8 cellular contexts compared by ENCODE assay signal in genomic region chr15:45200001-45200798, GRCh38. TPM values are rescaled to one million over a fixed set of nuclear protein-coding genes. Genes with fewer than 3 reads are reported as not detected.
DNase-seq lines count a peak whose midpoint lies in the region; ATAC-seq and TF ChIP-seq lines count a peak whose summit lies in the region.

No MANE protein-coding gene starts in this region.

- H3K9me3 ChIP-seq in HUES48 (ENCODE audit: control insufficient read depth, insufficient read depth, low read length) (no peaks in the 10 kb centered on the region), OCI-LY1 (ENCODE audit: low read length) (no peaks in the 10 kb centered on the region), muscle layer of duodenum (ENCODE audit: control insufficient read depth in 1 of 2, low read length in 2 of 2) (no peaks in the 10 kb centered on the region)

- H3K9me2 ChIP-seq in OCI-LY1 (ENCODE audit: low read depth, low read length) = no peaks in the 10 kb centered on the region

- H3K27me3 ChIP-seq in HUES48 (ENCODE audit: control insufficient read depth, insufficient read depth, low read length) (no peaks in the 10 kb centered on the region; the same call in 1 of the 2 replicates), OCI-LY1 (ENCODE audit: insufficient read depth, low read length) (no peaks in the 10 kb centered on the region), muscle layer of duodenum (ENCODE audit: low read depth, low read length) (no peaks in the 10 kb centered on the region)

- H3K27ac ChIP-seq in HUES48 (ENCODE audit: low read depth, low read length) (peak overlapping the region; percentile 90), OCI-LY1 (ENCODE audit: low read depth, low read length, poor library complexity, severe bottlenecking) (peak overlapping the region; percentile 88), muscle layer of duodenum (ENCODE audit: low read length) (peak overlapping the region; percentile 99)

- no peaks in the 10 kb centered on the region for H4K20me1 ChIP-seq in OCI-LY1 (ENCODE audit: insufficient read depth, low read length)

- in situ Hi-C loops in Caki2 (cut with HindIII; ENCODE audit: low pct_unique_long_range_greater_than_20kb, low sequenced_read_pairs) = no loop called here

- H3F3A ChIP-seq in OCI-LY1 (ENCODE audit: insufficient read depth, low read length) = no peaks in the 10 kb centered on the region

- TF ChIP-seq CTCF in OCI-LY1 (IDR thresholded peaks at IDR 0.05; ENCODE audit: low read length) = no peak

- H3K4me1 ChIP-seq in HUES48 (ENCODE audit: control insufficient read depth, insufficient read depth, low read length) (0 out of 2 replicates have a peak, but pooled peaks cover 6% of the 10 kb centered on the region), OCI-LY1 (ENCODE audit: insufficient read depth, low read length, severe bottlenecking) (peaks cover 20% of the 10 kb centered on the region), muscle layer of duodenum (ENCODE audit: control insufficient read depth in 1 of 2, insufficient read depth in 2 of 2, low read length in 2 of 2) (peaks cover 0 to 6% of the 10 kb centered on the region in 2 donors)

- DNase-seq in Caki2 (ENCODE audit: low read depth) (peak; percentile 97), activated T-cell treated with anti-CD3 and anti-CD28 coated beads for 1 hour (ENCODE audit: low read depth) (peak; percentile 95)
- DNase-seq in stimulated activated CD8-positive, alpha-beta memory T cell treated with anti-CD3 and anti-CD28 coated beads, Interleukin-7, amount 100 ng/mL, for 24 hours (ENCODE audit: low read depth) = peak; percentile 92

- H3K9ac ChIP-seq in HUES48 (ENCODE audit: low read depth, low read length) (peak overlapping the region; percentile 67), OCI-LY1 (ENCODE audit: low read length) (peak overlapping the region; percentile 85)

- no peaks in the 10 kb centered on the region for H3K79me2 ChIP-seq in OCI-LY1 (ENCODE audit: insufficient read depth, low read length)

- H3K36me3 ChIP-seq in HUES48 (ENCODE audit: control insufficient read depth, insufficient read depth, low read length) (no peaks in the 10 kb centered on the region), OCI-LY1 (ENCODE audit: insufficient read depth, low read length) (no peaks in the 10 kb centered on the region), muscle layer of duodenum (ENCODE audit: control insufficient read depth in 1 of 2, insufficient read depth in 2 of 2, low read length in 2 of 2) (no peaks in the 10 kb centered on the region)

- H2AFZ ChIP-seq in OCI-LY1 (ENCODE audit: low read length) = peak overlapping the region; percentile 91

- H3K4me3 ChIP-seq in HUES48 (ENCODE audit: low read depth, low read length) = peak overlapping the region; percentile 92
- peak overlapping the region; percentile 96 for H3K4me3 ChIP-seq in OCI-LY1 (ENCODE audit: low read depth, low read length, poor library complexity, severe bottlenecking)
- H3K4me3 ChIP-seq in muscle layer of duodenum (ENCODE audit: low read depth in 1 of 2, low read length in 2 of 2) = peak overlapping the region; percentile 86 to 92

- ATAC-seq in GM21423 (IDR thresholded peaks at IDR 0.05; ENCODE audit: unreplicated experiment) (peak; percentile 52), esophagus mucosa (peak; percentile 83)

- peak overlapping the region; percentile 99 for H3K4me2 ChIP-seq in OCI-LY1 (ENCODE audit: low read length)

RNA-seq across cellular contexts. Expression of gene SHF, which starts 12.4 kb away (rescaled TPM):
- total RNA-seq in Caki2 (2014; rRNA removed; shearing (Covaris generic); ENCODE audit: low replicate concordance) = 6.6 and 14.3 TPM in 2 replicates
- 1.6 TPM for total RNA-seq in esophagus mucosa

RNA-seq across cellular contexts. Expression of gene SLC28A2, which starts 51.8 kb away (rescaled TPM):
- total RNA-seq in Caki2 (2014; rRNA removed; shearing (Covaris generic); ENCODE audit: low replicate concordance) = not detected in 2 replicates
- total RNA-seq in esophagus mucosa = not detected

Comparison
In these comparisons a context has a peak if more than half of its experiments do, and no peak if none do; other contexts are left out.
1. Peak in every context shown above with its lines: DNase-seq, ATAC-seq, H3K4me3 ChIP-seq and H3K27ac ChIP-seq.